Comparison of ENCODE assay signal across 8 cellular contexts in genomic region chr4:1218892-1219552, GRCh38.
DNase-seq lines count a peak whose midpoint lies in the region; ATAC-seq and TF ChIP-seq lines count a peak whose summit lies in the region.

No MANE protein-coding gene starts in this region.

- TF ChIP-seq CTCF in tibial artery (IDR thresholded peaks at IDR 0.05): no peak

- H3K27me3 ChIP-seq in tibial artery: no peaks in the 10 kb centered on the region

- no peaks in the 10 kb centered on the region for H3K4me1 ChIP-seq in tibial artery

- no peaks in the 10 kb centered on the region for H3K9me3 ChIP-seq in tibial artery

- H3K4me3 ChIP-seq in tibial artery: no peak overlapping the region

- peak; percentile 88 for DNase-seq in MV-4-11 (lab: John Stamatoyannopoulos, UW)
- DNase-seq in medulla oblongata (ENCODE audit: extremely low spot score): peak; percentile 49
- DNase-seq in epidermal melanocyte (ENCODE audit: insufficient read length, low spot score): no peak
- DNase-seq in tibial artery: no peak
- no peak for DNase-seq in substantia nigra (lab: John Stamatoyannopoulos, UW)
- DNase-seq in ecto neural progenitor cell (ENCODE audit: low spot score): no peak

- H3K36me3 ChIP-seq in tibial artery: peaks cover 45 to 89% (median 63%) of the 10 kb centered on the region in 3 donors

- ATAC-seq in GM18861 (IDR thresholded peaks at IDR 0.05; ENCODE audit: unreplicated experiment) (peak; percentile 66), HG02571 (IDR thresholded peaks at IDR 0.05; ENCODE audit: unreplicated experiment) (peak; percentile 44)

- H3K27ac ChIP-seq in tibial artery (no peak overlapping the region), substantia nigra (ENCODE audit: low read depth, low read length, poor library complexity, severe bottlenecking) (no peak overlapping the region)

- intact Hi-C loops in tibial artery (cut with DNase I; ENCODE audit: low total_unique reads): no loop called here

Comparison
In these comparisons a context has a peak if more than half of its experiments do, and no peak if none do; other contexts are left out.
1. DNase-seq: peak in MV-4-11 (single experiment) and medulla oblongata (single experiment); none in epidermal melanocyte (single experiment), tibial artery (0 of 2), substantia nigra (0 of 49) and ecto neural progenitor cell (single experiment).